20 cellular contexts compared by ENCODE assay signal in genomic region chr1:75964760-75965408, GRCh38. TPM values are rescaled to one million over a fixed set of nuclear protein-coding genes. Genes with fewer than 3 reads are reported as not detected.
A peak's percentile ranks its signal among the peaks of the same experiment; 100 is the strongest.
DNase-seq lines count a peak whose midpoint lies in the region; ATAC-seq, FAIRE-seq and TF ChIP-seq lines count a peak whose summit lies in the region.
"Had no signal": no experiment of that assay in that cellular context is flagged by ENCODE, and none has a peak within 500 bp of the region (broad histone marks: within the 10 kb centered on the region; RNA-seq: fewer than 3 reads in every experiment).

No MANE protein-coding gene starts in this region.

- H4K5ac ChIP-seq in H1 (ENCODE audit: insufficient read length, low read depth, low read length) (no peak overlapping the region), mesendoderm (ENCODE audit: low read length) (no peak overlapping the region)

- H3K27me3 ChIP-seq in GM23248 (replicated peaks; ENCODE audit: insufficient read depth) (no peaks in the 10 kb centered on the region), SJCRH30 (no peaks in the 10 kb centered on the region), H1 (replicated peaks in 1 of 4; ENCODE audit: control insufficient read depth in 3 of 4, extremely low read depth in 1 of 4, insufficient read depth in 3 of 4, low read length in 3 of 4) (no peaks in the 10 kb centered on the region), mesendoderm (ENCODE audit: insufficient read depth, low read length, poor library complexity) (no peaks in the 10 kb centered on the region)

- no peaks in the 10 kb centered on the region for H3K9me2 ChIP-seq in GM23248 (ENCODE audit: insufficient read depth)

- H3K23ac ChIP-seq in H1 (ENCODE audit: insufficient read length) (no peak overlapping the region), mesendoderm (ENCODE audit: low read length) (no peak overlapping the region)

- POLR2A ChIA-PET in H1 (lab: Charles Lee; ENCODE audit: partially characterized antibody), result no interaction called here

- H4K91ac ChIP-seq in H1 (replicated peaks; ENCODE audit: insufficient read length, low read length), result no peak overlapping the region

- CTCF ChIA-PET in H1 (lab: Charles Lee; ENCODE audit: partially characterized antibody), result no interaction called here

- no peak for TF ChIP-seq CTCF in H1 (IDR thresholded peaks at IDR 0.05; ENCODE audit: control extremely low read depth in 1 of 3, insufficient read depth in 1 of 3, low read depth in 1 of 3, low read length in 3 of 3)

- H3K4me1 ChIP-seq in GM23248 (ENCODE audit: insufficient read depth), result peaks cover 4% of the 10 kb centered on the region
- H3K4me1 ChIP-seq in SJCRH30, result peaks cover 29% of the 10 kb centered on the region
- H3K4me1 ChIP-seq in H1 (replicated peaks in 1 of 4; ENCODE audit: control insufficient read depth in 3 of 4, insufficient read depth in 4 of 4, low read length in 3 of 4), result no peaks in the 10 kb centered on the region
- H3K4me1 ChIP-seq in mesendoderm (ENCODE audit: control insufficient read depth, low read depth, low read length), result no peaks in the 10 kb centered on the region

- FAIRE-seq in H1 (lab: Jason Lieb, UNC), result no peak
- FAIRE-seq: A204.1, G401.6, GM18507 had no signal

- no peak overlapping the region for H3K14ac ChIP-seq in H1 (ENCODE audit: insufficient read length)

- no peak for TF ChIP-seq EP300 in H1 (IDR thresholded peaks at IDR 0.05; ENCODE audit: borderline replicate concordance in 1 of 2, low read depth in 2 of 2, low read length in 2 of 2)

- H3K27ac Mint-ChIP-seq in natural killer cell treated with Interleukin-12 subunit alpha and Interleukin-12 subunit beta and Interleukin-15 and Interleukin-18, amount 100 ng/mL, for 72 hours, result no peak overlapping the region

- no peaks in the 10 kb centered on the region for H3K79me1 ChIP-seq in H1 (ENCODE audit: low read depth, low read length)
- H3K79me1 ChIP-seq in mesendoderm (ENCODE audit: low read length), result no peaks in the 10 kb centered on the region

- H4K8ac ChIP-seq in H1 (ENCODE audit: extremely low read depth, insufficient read depth, low read length), result no peak overlapping the region
- H4K8ac ChIP-seq in mesendoderm (ENCODE audit: low read depth, low read length), result no peak overlapping the region

- H3K9ac ChIP-seq in GM23248 (no peak overlapping the region), H1 (replicated peaks in 1 of 4; ENCODE audit: extremely low read depth in 1 of 4, low read depth in 3 of 4, low read length in 3 of 4) (no peak overlapping the region), mesendoderm (ENCODE audit: low read length) (no peak overlapping the region)

- H3K79me2 ChIP-seq in GM23248 (ENCODE audit: insufficient read depth) (no peaks in the 10 kb centered on the region), H1 (ENCODE audit: control insufficient read depth in 1 of 2, insufficient read depth in 2 of 2, low read length in 2 of 2) (no peaks in the 10 kb centered on the region), mesendoderm (ENCODE audit: control insufficient read depth, insufficient read depth, low read length) (no peaks in the 10 kb centered on the region)

- in situ Hi-C loops in GM23248 (cut with MboI), result no loop called here

- H3K18ac ChIP-seq in H1 (ENCODE audit: extremely low read depth, low read length) (no peak overlapping the region), mesendoderm (ENCODE audit: low read length) (peak overlapping the region; percentile 28)

- ATAC-seq in HG02884 (IDR thresholded peaks at IDR 0.05; ENCODE audit: unreplicated experiment), result no peak
- ATAC-seq in natural killer cell treated with Interleukin-12 subunit alpha and Interleukin-12 subunit beta and Interleukin-15 and Interleukin-18, amount 100 ng/mL, for 72 hours, result no peak
- no peak for ATAC-seq in GM21619 (IDR thresholded peaks at IDR 0.05; ENCODE audit: unreplicated experiment)

- H3K4me1 Mint-ChIP-seq in natural killer cell treated with Interleukin-12 subunit alpha and Interleukin-12 subunit beta and Interleukin-15 and Interleukin-18, amount 100 ng/mL, for 72 hours (ENCODE audit: low read depth in 2 of 2), result no peaks in the 10 kb centered on the region

- H3K4ac ChIP-seq in H1 (replicated peaks; ENCODE audit: insufficient read length, low read depth, low read length), result no peak overlapping the region
- no peak overlapping the region for H3K4ac ChIP-seq in mesendoderm (ENCODE audit: low read depth, low read length)

- H3K4me3 ChIP-seq in GM23248, result no peak overlapping the region
- H3K4me3 ChIP-seq in SJCRH30, result no peak overlapping the region
- H3K4me3 ChIP-seq in H1 (ENCODE audit: extremely low read depth in 1 of 4, insufficient read depth in 2 of 4, low read depth in 3 of 4, low read length in 4 of 4), result no peak overlapping the region
- H3K4me3 ChIP-seq in mesendoderm (ENCODE audit: low read length), result no peak overlapping the region

- H2BK5ac ChIP-seq in H1 (ENCODE audit: low read depth, low read length) (no peak overlapping the region), mesendoderm (ENCODE audit: low read length) (no peak overlapping the region)

- H3K23me2 ChIP-seq in H1 (ENCODE audit: low read depth, low read length), result no peaks in the 10 kb centered on the region; the same call in 1 of the 2 replicates

- H4K20me1 ChIP-seq in GM23248 (ENCODE audit: insufficient read depth), result no peaks in the 10 kb centered on the region
- H4K20me1 ChIP-seq in H1 (replicated peaks in 1 of 2; ENCODE audit: control insufficient read depth in 1 of 2, insufficient read depth in 2 of 2, low read length in 2 of 2), result no peaks in the 10 kb centered on the region

- TF ChIP-seq RAD21 in H1 (IDR thresholded peaks at IDR 0.05 in 1 of 2, conservative IDR thresholded peaks at IDR 0.05 in 1 of 2; ENCODE audit: low read depth in 2 of 2, low read length in 2 of 2), result peak; percentile 2 to 17; a peak in 1 of 4 replicates

- no peak overlapping the region for H2BK20ac ChIP-seq in H1 (ENCODE audit: low read length)

- DNase-seq in GM23248 (no peak), SJCRH30 (no peak), H1 (ENCODE audit: low read depth in 1 of 2, low spot score in 2 of 2) (no peak), mesendoderm (peak; percentile 12)
- no peak for DNase-seq in natural killer cell treated with Interleukin-12 subunit alpha and Interleukin-12 subunit beta and Interleukin-15 and Interleukin-18, amount 100 ng/mL, for 72 hours (ENCODE audit: low spot score)
- DNase-seq in activated CD4-positive, alpha-beta T cell treated with anti-CD3 and anti-CD28 coated beads for 1 hour, result no peak
- DNase-seq: C1 segment of cervical spinal cord; DND-41; H7; MV-4-11; NCI-H1417 treated with DMSO at 0.1 percent for 48 hours; NCI-H1930; NK-92 treated with Interleukin-12 subunit alpha and Interleukin-12 subunit beta, amount 100 ng/mL, for 24 hours had no signal

- H3K4me2 ChIP-seq in GM23248 (ENCODE audit: unreplicated experiment) (no peak overlapping the region), H1 (ENCODE audit: insufficient read depth in 1 of 2, low read depth in 2 of 2, low read length in 2 of 2) (no peak overlapping the region), mesendoderm (ENCODE audit: low read length) (no peak overlapping the region)

- no peak overlapping the region for H2AK5ac ChIP-seq in H1 (ENCODE audit: low read depth, low read length)
- no peak overlapping the region for H2AK5ac ChIP-seq in mesendoderm (ENCODE audit: low read length)

- H3K27ac ChIP-seq in GM23248, result peak overlapping the region; percentile 39
- peak overlapping the region; percentile 72 for H3K27ac ChIP-seq in SJCRH30
- H3K27ac ChIP-seq in H1 (ENCODE audit: low read depth, low read length), result no peak overlapping the region
- no peak overlapping the region for H3K27ac ChIP-seq in mesendoderm (ENCODE audit: low read depth, low read length)

- H2BK15ac ChIP-seq in H1 (ENCODE audit: low read length), result no peak overlapping the region
- no peak overlapping the region for H2BK15ac ChIP-seq in mesendoderm (replicated peaks; ENCODE audit: low read depth)

- no peaks in the 10 kb centered on the region for H3K36me3 Mint-ChIP-seq in natural killer cell treated with Interleukin-12 subunit alpha and Interleukin-12 subunit beta and Interleukin-15 and Interleukin-18, amount 100 ng/mL, for 72 hours

- peak overlapping the region; percentile 26; the same call in 1 of the 2 replicates for H2AFZ ChIP-seq in GM23248
- H2AFZ ChIP-seq in H1 (ENCODE audit: low read length), result no peak overlapping the region

- no peaks in the 10 kb centered on the region for H3K36me3 ChIP-seq in GM23248 (ENCODE audit: low read depth)
- H3K36me3 ChIP-seq in SJCRH30, result no peaks in the 10 kb centered on the region
- H3K36me3 ChIP-seq in H1 (ENCODE audit: control insufficient read depth in 2 of 4, insufficient read depth in 4 of 4, low read length in 3 of 4), result no peaks in the 10 kb centered on the region
- H3K36me3 ChIP-seq in mesendoderm (ENCODE audit: control insufficient read depth, insufficient read depth, low read length), result no peaks in the 10 kb centered on the region

- H2BK120ac ChIP-seq in H1 (replicated peaks; ENCODE audit: low read depth, low read length) (no peak overlapping the region), mesendoderm (ENCODE audit: low read depth, low read length) (no peak overlapping the region)

- no peak for TF ChIP-seq POLR2A in H1 (IDR thresholded peaks at IDR 0.05; ENCODE audit: control extremely low read depth in 1 of 2, low read depth in 2 of 2, low read length in 2 of 2)

- no peak overlapping the region for H3K4me3 Mint-ChIP-seq in natural killer cell treated with Interleukin-12 subunit alpha and Interleukin-12 subunit beta and Interleukin-15 and Interleukin-18, amount 100 ng/mL, for 72 hours

- H3K9me3 ChIP-seq in GM23248 (ENCODE audit: low read depth) (no peaks in the 10 kb centered on the region), SJCRH30 (replicated peaks) (0 out of 2 replicates have a peak, but pooled peaks cover 3% of the 10 kb centered on the region), H1 (ENCODE audit: insufficient read depth in 2 of 2, low read depth in 1 of 2, low read length in 1 of 2) (no peaks in the 10 kb centered on the region)

- no peak overlapping the region for H2BK12ac ChIP-seq in H1 (ENCODE audit: low read depth, low read length)

- peaks cover 0 to 5% of the 10 kb centered on the region in 2 donors for H3K27me3 Mint-ChIP-seq in natural killer cell treated with Interleukin-12 subunit alpha and Interleukin-12 subunit beta and Interleukin-15 and Interleukin-18, amount 100 ng/mL, for 72 hours

- H3K56ac ChIP-seq in H1 (replicated peaks; ENCODE audit: insufficient read length, low read depth, low read length) (no peak overlapping the region), mesendoderm (ENCODE audit: low read length) (no peak overlapping the region)

- peaks cover 4% of the 10 kb centered on the region; the same call in 1 of the 2 replicates for H3F3A ChIP-seq in GM23248 (ENCODE audit: insufficient read depth)

- H3K9me3 Mint-ChIP-seq in natural killer cell treated with Interleukin-12 subunit alpha and Interleukin-12 subunit beta and Interleukin-15 and Interleukin-18, amount 100 ng/mL, for 72 hours, result no peaks in the 10 kb centered on the region

RNA-seq across cellular contexts. Expression of gene ASB17, which starts 32.7 kb away (rescaled TPM):
- total RNA-seq in GM23248 (2014; rRNA removed; shearing (Covaris generic)), result not detected in 2 replicates
- polyA plus RNA-seq in GM23248 (2016; fragmentation: Nextera tagmentation; extraction: Ambion mirVana) (not detected in 2 replicates), H1 (2011; rRNA removed) (not detected in 2 replicates)
- total RNA-seq in SJCRH30 (2014; rRNA removed; shearing (Covaris generic)), result not detected in 2 replicates
- not detected in 2 replicates for total RNA-seq in H1 (2021; fragmentation: NEBNext Ultra II Directional; extraction: Animal tissue kit (Norgen Biotek cat#: 25700))
- not detected for polyA plus RNA-seq in H1 (2011; cell fraction: cytosol; rRNA removed)
- not detected for polyA plus RNA-seq in H1 (2011; cell fraction: nucleus; rRNA removed)
- polyA plus RNA-seq in H1 (2012, experiment 1 of 2), result not detected in 4 replicates
- not detected for polyA plus RNA-seq in H1 (2012, experiment 2 of 2)
- polyA plus RNA-seq in H1 (2013, experiment 1 of 2), result not detected
- polyA plus RNA-seq in H1 (2013, experiment 2 of 2), result not detected
- polyA minus RNA-seq in H1 (2011; rRNA and poly(A)+ RNA removed), result not detected in 2 replicates
- not detected for polyA minus RNA-seq in H1 (2011; cell fraction: cytosol; rRNA and poly(A)+ RNA removed)
- not detected for polyA minus RNA-seq in H1 (2011; cell fraction: nucleus; rRNA and poly(A)+ RNA removed)
- not detected for polyA plus RNA-seq in mesendoderm (2013, experiment 1 of 2)
- polyA plus RNA-seq in mesendoderm (2013, experiment 2 of 2), result not detected
- total RNA-seq in natural killer cell treated with Interleukin-12 subunit alpha and Interleukin-12 subunit beta and Interleukin-15 and Interleukin-18, amount 100 ng/mL, for 72 hours, result not detected
- total RNA-seq: H7, HT1080, OCI-LY7 had no signal

Comparison
In these comparisons a context has a peak if more than half of its experiments do, and no peak if none do; other contexts are left out.
1. H3K27ac ChIP-seq: peak in GM23248 (single experiment) and SJCRH30 (single experiment); none in H1 (single experiment) and mesendoderm (single experiment).